Comparison of ENCODE assay signal across 8 cellular contexts in the genomic region with DNA sequence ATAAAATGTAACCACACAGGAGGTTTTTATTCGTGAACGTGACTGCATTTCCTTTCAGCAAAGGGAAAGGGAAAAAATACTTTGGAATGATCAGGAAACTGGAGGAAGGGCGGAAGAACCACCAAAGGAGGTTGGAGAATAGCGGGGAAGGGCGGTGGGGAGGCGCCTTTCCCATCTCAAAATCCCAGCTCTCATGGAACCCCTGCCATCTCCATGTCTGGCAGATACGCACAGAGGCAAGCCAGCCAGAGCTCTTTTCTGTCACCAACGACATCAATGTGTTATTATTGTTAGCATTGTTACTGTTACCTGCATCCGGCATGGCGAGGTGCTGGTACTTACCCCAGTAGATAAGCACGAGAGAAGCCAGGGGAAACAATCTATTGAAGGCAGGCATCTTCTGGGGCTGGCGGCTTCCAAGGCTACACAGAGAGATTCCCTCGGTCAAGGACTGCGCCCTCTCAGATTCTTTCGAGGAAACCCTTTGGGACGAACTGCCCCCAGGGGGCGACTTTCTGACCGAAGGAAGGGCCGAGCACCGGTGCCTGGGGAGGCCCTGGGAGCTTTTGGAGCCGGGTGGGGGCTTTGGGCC. TPM values are rescaled to one million over a fixed set of nuclear protein-coding genes. Genes with fewer than 3 reads are reported as not detected.
DNase-seq lines count a peak whose midpoint lies in the region; ATAC-seq and TF ChIP-seq lines count a peak whose summit lies in the region.

No MANE protein-coding gene starts in this region.

- peaks cover 29% of the 10 kb centered on the region for H3K27me3 Mint-ChIP-seq in Caco-2 (ENCODE audit: insufficient read depth, unreplicated experiment)
- peaks cover 34% of the 10 kb centered on the region for H3K27me3 Mint-ChIP-seq in IgD-negative memory B cell
- peaks cover 33 to 36% of the 10 kb centered on the region in 2 donors for H3K27me3 Mint-ChIP-seq in natural killer cell (ENCODE audit: low read depth in 2 of 2)

- no TSS peak for BruUV-seq in Caco-2 (replicated peaks; lab: Mats Ljungman, UMichigan)

- DNase-seq in Caco-2, result no peak
- DNase-seq in colonic mucosa, result no peak
- DNase-seq in natural killer cell, result no peak
- no peak for DNase-seq in effector CD8-positive, alpha-beta T cell (lab: John Stamatoyannopoulos, UW)
- DNase-seq in GM20000 (ENCODE audit: low spot score), result no peak
- DNase-seq in activated gamma-delta T cell treated with Interleukin-2 at 50 U/mL for 16 hours, result no peak

- H3K36me3 ChIP-seq in Caco-2 (ENCODE audit: control insufficient read depth, insufficient read depth, low read length), result no peaks in the 10 kb centered on the region
- no peaks in the 10 kb centered on the region for H3K36me3 ChIP-seq in colonic mucosa

- no peaks in the 10 kb centered on the region; the same call in 1 of the 2 replicates for H3K4me1 ChIP-seq in Caco-2
- H3K4me1 ChIP-seq in colonic mucosa, result peaks cover 3% of the 10 kb centered on the region

- TF ChIP-seq CTCF in Caco-2 (IDR thresholded peaks at IDR 0.05; ENCODE audit: insufficient read depth in 1 of 2, low read depth in 1 of 2, low read length in 1 of 2, severe bottlenecking in 1 of 2, unreplicated experiment in 1 of 2) (peak; percentile 35 to 40), colonic mucosa (IDR thresholded peaks at IDR 0.05) (no peak), natural killer cell (IDR thresholded peaks at IDR 0.05) (no peak), GM20000 (IDR thresholded peaks at IDR 0.05; ENCODE audit: extremely low read depth, missing control alignments) (no peak)

- H3K4me1 Mint-ChIP-seq in Caco-2 (ENCODE audit: low read depth, unreplicated experiment) (no peaks in the 10 kb centered on the region), IgD-negative memory B cell (peaks cover 0 to 4% (median 1%) of the 10 kb centered on the region in 3 donors), natural killer cell (peaks cover 0 to 1% of the 10 kb centered on the region in 2 donors)

- H3K27ac Mint-ChIP-seq in Caco-2 (ENCODE audit: unreplicated experiment) (no peak overlapping the region), IgD-negative memory B cell (no peak overlapping the region), natural killer cell (no peak overlapping the region)

- CTCF ChIA-PET in Caco-2 (lab: Charles Lee), result interaction anchor here (0.6 to 2.1 kb wide), 6 partner anchors 10 to 1470 kb away, joined by 3 to 21 read pairs (median 4); no protein-coding TSS in a partner anchor

- H3K9ac ChIP-seq in colonic mucosa (ENCODE audit: low read depth in 2 of 2, low read length in 2 of 2), result no peak overlapping the region

- 0 out of 2 replicates have a peak, but pooled peaks cover 1% of the 10 kb centered on the region for H3K27me3 ChIP-seq in Caco-2 (replicated peaks; ENCODE audit: control insufficient read depth, insufficient read depth, low read length)
- no peaks in the 10 kb centered on the region for H3K27me3 ChIP-seq in colonic mucosa

- H3K9me3 Mint-ChIP-seq in Caco-2 (ENCODE audit: unreplicated experiment) (no peaks in the 10 kb centered on the region), IgD-negative memory B cell (peaks cover 2 to 9% (median 3%) of the 10 kb centered on the region in 3 donors), natural killer cell (peaks cover 4 to 5% of the 10 kb centered on the region in 2 donors)

- intact Hi-C loops in Caco-2 (cut with micrococcal nuclease; ENCODE audit: unreplicated experiment), result no loop called here
- intact Hi-C loops in colonic mucosa (cut with DNase I), result no loop called here
- intact Hi-C loops in natural killer cell (cut with micrococcal nuclease), result no loop called here

- ATAC-seq in natural killer cell, result peak in 1 of 3 donors; percentile 8
- no peak for ATAC-seq in GM21528 (IDR thresholded peaks at IDR 0.05; ENCODE audit: low FRiP score, unreplicated experiment)

- no peaks in the 10 kb centered on the region for H3K9me3 ChIP-seq in Caco-2
- no peaks in the 10 kb centered on the region for H3K9me3 ChIP-seq in colonic mucosa

- peak overlapping the region; percentile 66 for H3K4me3 Mint-ChIP-seq in Caco-2 (ENCODE audit: unreplicated experiment)
- peak overlapping the region; percentile 13 to 81 (median 72) for H3K4me3 Mint-ChIP-seq in IgD-negative memory B cell
- H3K4me3 Mint-ChIP-seq in natural killer cell, result peak overlapping the region; percentile 57

- H3K4me3 ChIP-seq in Caco-2 (ENCODE audit: low read depth, low read length), result peak overlapping the region; percentile 61
- H3K4me3 ChIP-seq in colonic mucosa, result peak overlapping the region; percentile 59

- H3K36me3 Mint-ChIP-seq in Caco-2 (ENCODE audit: insufficient read depth, unreplicated experiment), result no peaks in the 10 kb centered on the region
- H3K36me3 Mint-ChIP-seq in IgD-negative memory B cell, result peaks cover 2% of the 10 kb centered on the region
- H3K36me3 Mint-ChIP-seq in natural killer cell, result peaks cover 9% of the 10 kb centered on the region

- H3K27ac ChIP-seq in colonic mucosa, result no peak overlapping the region

- POLR2A ChIA-PET in Caco-2 (lab: Charles Lee), result no interaction called here

RNA-seq across cellular contexts. Expression of a gene that starts 0.9 kb away (rescaled TPM):
- total RNA-seq in Caco-2 (2022) (0.77 and 0.82 TPM in 2 replicates), colonic mucosa (1 to 10 TPM in 1 of 2 donors, under 1 TPM in 1; 0.30 to 1.2 TPM), natural killer cell (not detected)
- polyA plus RNA-seq in IgD-negative memory B cell, result not detected

Comparison
In these comparisons a context has a peak if more than half of its experiments do, and no peak if none do; other contexts are left out.
1. CTCF ChIP-seq: peak in Caco-2 (2 of 2); none in colonic mucosa (single experiment), natural killer cell (single experiment) and GM20000 (single experiment).
2. Peak in every context shown above with its lines, with median percentiles within 50 percentile points of each other: H3K4me3 Mint-ChIP-seq.